20 cellular contexts compared by ENCODE assay signal in the genomic region with DNA sequence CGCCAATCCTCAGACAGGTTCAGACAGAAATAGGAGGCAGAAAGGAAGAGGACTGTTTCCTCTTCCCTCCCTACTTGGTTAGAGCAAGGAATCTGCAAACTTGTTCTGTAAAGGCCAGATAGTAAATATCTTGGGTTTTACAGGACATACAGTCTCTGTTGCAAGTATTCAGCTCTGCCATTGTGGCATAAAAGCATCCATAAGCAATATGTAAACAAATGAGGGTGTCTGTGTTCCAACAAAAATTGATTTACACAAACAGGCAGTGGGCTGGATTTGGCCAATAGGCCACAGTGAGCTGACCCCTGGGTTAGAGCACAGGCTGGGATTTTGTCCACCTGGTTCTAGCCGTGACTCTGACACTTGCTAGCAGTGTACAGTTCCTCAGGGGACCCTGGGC.
DNase-seq lines count a peak whose midpoint lies in the region; ATAC-seq, FAIRE-seq and TF ChIP-seq lines count a peak whose summit lies in the region.
"Had no signal": no experiment of that assay in that cellular context is flagged by ENCODE, and none has a peak within 500 bp of the region (broad histone marks: within the 10 kb centered on the region; RNA-seq: fewer than 3 reads in every experiment).

No MANE protein-coding gene starts in this region.

- FAIRE-seq in A549 (lab: Jason Lieb, UNC) (no peak), keratinocyte (lab: Jason Lieb, UNC) (peak; percentile 79)
- FAIRE-seq: G401.6, GM12892 had no signal

- dilution Hi-C loops in keratinocyte (cut with MboI; ENCODE audit: extremely low pct_ligation_motif_present, low sequenced_read_pairs), result no loop called here

- no peak for TF ChIP-seq POLR2A in A549 (IDR thresholded peaks at IDR 0.05; ENCODE audit: low read length)

- H3K27ac ChIP-seq in A549 (peak overlapping the region; percentile 49 to 72; a peak in 4 of 6 replicates), VCaP (peak overlapping the region; percentile 62), keratinocyte (ENCODE audit: control insufficient read depth, insufficient read depth, low read length) (peak overlapping the region; percentile 22), rectal smooth muscle tissue (ENCODE audit: low read depth, low read length) (peak overlapping the region; percentile 95)
- H3K27ac ChIP-seq: KMS-11 had no signal

- no peak for TF ChIP-seq CTCF in A549 (IDR thresholded peaks at IDR 0.05)
- TF ChIP-seq CTCF in VCaP (conservative IDR thresholded peaks at IDR 0.05), result no peak
- TF ChIP-seq CTCF in keratinocyte (optimal IDR thresholded peaks at IDR 0.05 in 1 of 3, IDR thresholded peaks at IDR 0.05 in 1 of 3, conservative IDR thresholded peaks at IDR 0.05 in 1 of 3; ENCODE audit: extremely low read depth in 1 of 3, insufficient read depth in 2 of 3, low read length in 3 of 3), result no peak
- TF ChIP-seq CTCF in Calu3 (IDR thresholded peaks at IDR 0.05; ENCODE audit: unreplicated experiment), result no peak

- intact Hi-C loops in Calu3 (cut with micrococcal nuclease; ENCODE audit: unreplicated experiment), result no loop called here

- H3K4me1 Mint-ChIP-seq in Calu3 (ENCODE audit: low read depth, unreplicated experiment), result peaks cover 41% of the 10 kb centered on the region
- peaks cover 20% of the 10 kb centered on the region for H3K4me1 Mint-ChIP-seq in stimulated activated memory B cell treated with anti-CD40 and anti-IgM and Interleukin-4, amounts not matched to agents 10 μg/mL and 1 μg/mL and 100 μg/mL, for 72 hours

- no peak for TF ChIP-seq RAD21 in A549 (conservative IDR thresholded peaks at IDR 0.05 in 1 of 2, IDR thresholded peaks at IDR 0.05 in 1 of 2)

- ATAC-seq in A549 (no peak), GM18520 (IDR thresholded peaks at IDR 0.05; ENCODE audit: unreplicated experiment) (no peak), HG02678 (IDR thresholded peaks at IDR 0.05; ENCODE audit: unreplicated experiment) (no peak)
- ATAC-seq in stimulated activated memory B cell treated with anti-CD40 and anti-IgM and Interleukin-4, amounts not matched to agents 10 μg/mL and 1 μg/mL and 100 μg/mL, for 72 hours, result no peak
- ATAC-seq: Panc1 had no signal

- BruUV-seq in Calu3 (replicated peaks; lab: Mats Ljungman, UMichigan), result no TSS peak

- WGBS in A549 (ENCODE audit: missing lambda C conversion rate), result 88% methylated on average over 2 of the region's 2 CpGs

- CTCF ChIA-PET in A549 (lab: Yijun Ruan, JAX) (interaction anchor here (2.5 kb wide), 1 partner anchor 154 kb away, joined by 9 read pairs; no protein-coding TSS in a partner anchor), Calu3 (lab: Charles Lee) (no interaction called here)

- no peak for TF ChIP-seq EP300 in A549 (IDR thresholded peaks at IDR 0.05)

- no peak overlapping the region for H2AFZ ChIP-seq in keratinocyte (ENCODE audit: control insufficient read depth, low read length)

- H3K4me3 Mint-ChIP-seq in Calu3 (ENCODE audit: low read depth, unreplicated experiment), result no peak overlapping the region
- H3K4me3 Mint-ChIP-seq in stimulated activated memory B cell treated with anti-CD40 and anti-IgM and Interleukin-4, amounts not matched to agents 10 μg/mL and 1 μg/mL and 100 μg/mL, for 72 hours, result no peak overlapping the region

- no peaks in the 10 kb centered on the region for H3K9me1 ChIP-seq in keratinocyte (ENCODE audit: control insufficient read depth, extremely low read depth, insufficient read depth, low read length)

- H3K4me3 ChIP-seq in A549 (no peak overlapping the region), keratinocyte (ENCODE audit: control insufficient read depth in 2 of 3, extremely low read depth in 1 of 3, insufficient read depth in 2 of 3, low read depth in 1 of 3, low read length in 3 of 3) (no peak overlapping the region), rectal smooth muscle tissue (ENCODE audit: low read length) (no peak overlapping the region)

- H3K36me3 ChIP-seq in keratinocyte (ENCODE audit: control insufficient read depth in 2 of 2, extremely low read depth in 1 of 2, insufficient read depth in 2 of 2, low read length in 2 of 2) (peaks cover 1 to 18% of the 10 kb centered on the region in 2 experiments), rectal smooth muscle tissue (ENCODE audit: control insufficient read depth, insufficient read depth, low read length) (peaks cover 4% of the 10 kb centered on the region)

- H3K9me3 Mint-ChIP-seq in Calu3 (ENCODE audit: low read depth, unreplicated experiment), result no peaks in the 10 kb centered on the region
- no peaks in the 10 kb centered on the region for H3K9me3 Mint-ChIP-seq in stimulated activated memory B cell treated with anti-CD40 and anti-IgM and Interleukin-4, amounts not matched to agents 10 μg/mL and 1 μg/mL and 100 μg/mL, for 72 hours

- H3K27me3 Mint-ChIP-seq in Calu3 (ENCODE audit: unreplicated experiment), result no peaks in the 10 kb centered on the region
- H3K27me3 Mint-ChIP-seq in stimulated activated memory B cell treated with anti-CD40 and anti-IgM and Interleukin-4, amounts not matched to agents 10 μg/mL and 1 μg/mL and 100 μg/mL, for 72 hours, result peaks cover 58% of the 10 kb centered on the region

- H4K20me1 ChIP-seq in keratinocyte (ENCODE audit: control insufficient read depth, extremely low read depth, insufficient read depth, low read length), result no peaks in the 10 kb centered on the region

- H3K9ac ChIP-seq in keratinocyte (ENCODE audit: control insufficient read depth, extremely low read depth, insufficient read depth, low read length), result no peak overlapping the region
- H3K9ac ChIP-seq in rectal smooth muscle tissue (ENCODE audit: low read length), result no peak overlapping the region
- H3K9ac ChIP-seq: KMS-11 had no signal

- peaks cover 10% of the 10 kb centered on the region for H3K36me3 Mint-ChIP-seq in Calu3 (ENCODE audit: insufficient read depth, unreplicated experiment)
- H3K36me3 Mint-ChIP-seq in stimulated activated memory B cell treated with anti-CD40 and anti-IgM and Interleukin-4, amounts not matched to agents 10 μg/mL and 1 μg/mL and 100 μg/mL, for 72 hours, result no peaks in the 10 kb centered on the region

- no peaks in the 10 kb centered on the region for H3K9me3 ChIP-seq in A549
- peaks cover 2% of the 10 kb centered on the region for H3K9me3 ChIP-seq in keratinocyte (ENCODE audit: control insufficient read depth, low read depth, low read length)

- POLR2A ChIA-PET in A549 (lab: Yijun Ruan, JAX), result no interaction called here

- DNase-seq in A549 (ENCODE audit: low read depth in 1 of 2, low spot score in 1 of 2) (no peak), keratinocyte (ENCODE audit: low read depth, low spot score) (no peak), Calu3 (no peak)
- DNase-seq: DMS79, MM.1S, NCI-H1105, NCI-H1930, NCI-H2171, NCI-H446 treated with DMSO at 0.1 percent for 48 hours, NCI-H748 treated with DMSO at 0.1 percent for 48 hours, SHP77 had no signal

- H3K4me1 ChIP-seq in A549 (peaks cover 52% of the 10 kb centered on the region), keratinocyte (ENCODE audit: control insufficient read depth, extremely low read depth, insufficient read depth, low read length) (peaks cover 67% of the 10 kb centered on the region), rectal smooth muscle tissue (ENCODE audit: control insufficient read depth, insufficient read depth, low read length) (peaks cover 88% of the 10 kb centered on the region)

- H3K79me2 ChIP-seq in keratinocyte (ENCODE audit: control insufficient read depth, insufficient read depth, low read length), result no peaks in the 10 kb centered on the region

- no peak overlapping the region for H3K27ac Mint-ChIP-seq in Calu3 (ENCODE audit: unreplicated experiment)
- no peak overlapping the region for H3K27ac Mint-ChIP-seq in stimulated activated memory B cell treated with anti-CD40 and anti-IgM and Interleukin-4, amounts not matched to agents 10 μg/mL and 1 μg/mL and 100 μg/mL, for 72 hours

- H3K4me2 ChIP-seq in A549 (peak overlapping the region; percentile 45), keratinocyte (ENCODE audit: control insufficient read depth, extremely low read depth, insufficient read depth, low read depth, low read length) (peak overlapping the region; percentile 53)
- H3K4me2 ChIP-seq: KMS-11 had no signal

- no peaks in the 10 kb centered on the region for H3K27me3 ChIP-seq in keratinocyte (ENCODE audit: control insufficient read depth, extremely low read depth, insufficient read depth, low read length)
- no peaks in the 10 kb centered on the region for H3K27me3 ChIP-seq in rectal smooth muscle tissue (ENCODE audit: control insufficient read depth, insufficient read depth, low read length)

TF ChIP-seq in A549, 52 proteins besides CTCF, POLR2A, EP300 and RAD21 (continues in another document):
- TF ChIP-seq EHF (CRISPR knock-in tag; IDR thresholded peaks at IDR 0.05) (no peak), CEBPB (IDR thresholded peaks at IDR 0.05) (no peak), SMC3 (IDR thresholded peaks at IDR 0.05) (no peak), HOXB13 (CRISPR knock-in tag; IDR thresholded peaks at IDR 0.05; ENCODE audit: low read depth) (no peak), JUN (IDR thresholded peaks at IDR 0.05) (no peak), RFX5 (IDR thresholded peaks at IDR 0.05) (no peak), ZFP36 (IDR thresholded peaks at IDR 0.05; ENCODE audit: borderline replicate concordance, partially characterized antibody) (no peak), KDM5A (IDR thresholded peaks at IDR 0.05) (no peak), RCOR1 (IDR thresholded peaks at IDR 0.05; ENCODE audit: low read depth, low read length) (no peak)
- TF ChIP-seq, protein P1, sequence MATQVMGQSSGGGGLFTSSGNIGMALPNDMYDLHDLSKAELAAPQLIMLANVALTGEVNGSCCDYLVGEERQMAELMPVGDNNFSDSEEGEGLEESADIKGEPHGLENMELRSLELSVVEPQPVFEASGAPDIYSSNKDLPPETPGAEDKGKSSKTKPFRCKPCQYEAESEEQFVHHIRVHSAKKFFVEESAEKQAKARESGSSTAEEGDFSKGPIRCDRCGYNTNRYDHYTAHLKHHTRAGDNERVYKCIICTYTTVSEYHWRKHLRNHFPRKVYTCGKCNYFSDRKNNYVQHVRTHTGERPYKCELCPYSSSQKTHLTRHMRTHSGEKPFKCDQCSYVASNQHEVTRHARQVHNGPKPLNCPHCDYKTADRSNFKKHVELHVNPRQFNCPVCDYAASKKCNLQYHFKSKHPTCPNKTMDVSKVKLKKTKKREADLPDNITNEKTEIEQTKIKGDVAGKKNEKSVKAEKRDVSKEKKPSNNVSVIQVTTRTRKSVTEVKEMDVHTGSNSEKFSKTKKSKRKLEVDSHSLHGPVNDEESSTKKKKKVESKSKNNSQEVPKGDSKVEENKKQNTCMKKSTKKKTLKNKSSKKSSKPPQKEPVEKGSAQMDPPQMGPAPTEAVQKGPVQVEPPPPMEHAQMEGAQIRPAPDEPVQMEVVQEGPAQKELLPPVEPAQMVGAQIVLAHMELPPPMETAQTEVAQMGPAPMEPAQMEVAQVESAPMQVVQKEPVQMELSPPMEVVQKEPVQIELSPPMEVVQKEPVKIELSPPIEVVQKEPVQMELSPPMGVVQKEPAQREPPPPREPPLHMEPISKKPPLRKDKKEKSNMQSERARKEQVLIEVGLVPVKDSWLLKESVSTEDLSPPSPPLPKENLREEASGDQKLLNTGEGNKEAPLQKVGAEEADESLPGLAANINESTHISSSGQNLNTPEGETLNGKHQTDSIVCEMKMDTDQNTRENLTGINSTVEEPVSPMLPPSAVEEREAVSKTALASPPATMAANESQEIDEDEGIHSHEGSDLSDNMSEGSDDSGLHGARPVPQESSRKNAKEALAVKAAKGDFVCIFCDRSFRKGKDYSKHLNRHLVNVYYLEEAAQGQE (IDR thresholded peaks at IDR 0.05), result no peak

Comparison
In these comparisons a context has a peak if more than half of its experiments do, and no peak if none do; other contexts are left out.
1. H3K27ac ChIP-seq: peak in every context shown above with its lines; median percentile 95 in rectal smooth muscle tissue; 62 in VCaP; 60 in A549; 22 in keratinocyte.